17 cellular contexts compared by ENCODE assay signal in genomic region chr4:73481356-73481755, GRCh38. TPM values are rescaled to one million over a fixed set of nuclear protein-coding genes. Genes with fewer than 3 reads are reported as not detected.
A peak's percentile ranks its signal among the peaks of the same experiment; 100 is the strongest.
DNase-seq lines count a peak whose midpoint lies in the region; ATAC-seq, FAIRE-seq and TF ChIP-seq lines count a peak whose summit lies in the region.
"Had no signal": no experiment of that assay in that cellular context is flagged by ENCODE, and none has a peak within 500 bp of the region (broad histone marks: within the 10 kb centered on the region; RNA-seq: fewer than 3 reads in every experiment).

Gene AFM, plus strand, starts transcription at chr4:73481745. Its CDS starts 31 bp downstream, at chr4:73481776.

- CTCF ChIA-PET in HepG2 (lab: Yijun Ruan, JAX; ENCODE audit: low intra/inter-chr PET ratio, low total read pairs): no interaction called here

- H3K4me3 ChIP-seq in Karpas-422 (ENCODE audit: low read length) (no peak within 1 kb of the TSS), hepatocyte (peak within 1 kb of the TSS; percentile 6), HepG2 (replicated peaks in 1 of 3; ENCODE audit: insufficient read depth in 1 of 3, low read depth in 2 of 3, low read length in 3 of 3) (peak within 1 kb of the TSS in 2 of 3 experiments; percentile 11 to 45; a peak in 2 of 6 replicates)
- H3K4me3 ChIP-seq: A549 had no signal

- H3K27me3 ChIP-seq in Karpas-422 (ENCODE audit: low read length) (no peaks in the 10 kb centered on the region), hepatocyte (no peaks in the 10 kb centered on the region), HepG2 (ENCODE audit: control insufficient read depth in 1 of 2, insufficient read depth in 2 of 2, low read length in 2 of 2) (no peaks in the 10 kb centered on the region)
- H3K27me3 ChIP-seq: BE2C had no signal

- POLR2A ChIA-PET in HepG2 (lab: Yijun Ruan, JAX): no interaction called here

- TF ChIP-seq EP300 in HepG2 (IDR thresholded peaks at IDR 0.05; ENCODE audit: low read depth in 2 of 2, low read length in 2 of 2) (peak in 1 of 2 experiments; percentile 55; a peak in 1 of 4 replicates), HepG2 (CRISPR knock-in tag; IDR thresholded peaks at IDR 0.05; ENCODE audit: borderline replicate concordance) (no peak)

- no peak for TF ChIP-seq RAD21 in HepG2 (CRISPR knock-in tag; IDR thresholded peaks at IDR 0.05)

- ATAC-seq in HepG2 (peak; percentile 75), HG02759 (IDR thresholded peaks at IDR 0.05; ENCODE audit: unreplicated experiment) (no peak)
- ATAC-seq: A549 had no signal

- H3K4me3 Mint-ChIP-seq in progenitor cell of endocrine pancreas (ENCODE audit: low read depth): no peak within 1 kb of the TSS
- H3K4me3 Mint-ChIP-seq: CD8-positive, alpha-beta memory T cell; H9 had no signal

- no peaks in the 10 kb centered on the region for H3K4me1 ChIP-seq in Karpas-422 (ENCODE audit: low read length)
- peaks cover 5% of the 10 kb centered on the region for H3K4me1 ChIP-seq in hepatocyte (ENCODE audit: insufficient read depth)
- peaks cover 36% of the 10 kb centered on the region for H3K4me1 ChIP-seq in HepG2 (ENCODE audit: insufficient read depth, low read length)
- H3K4me1 ChIP-seq: A549 had no signal

- H3K79me2 ChIP-seq in Karpas-422 (ENCODE audit: low read length): no peaks in the 10 kb centered on the region
- H3K79me2 ChIP-seq in hepatocyte: no peaks in the 10 kb centered on the region
- H3K79me2 ChIP-seq in HepG2 (ENCODE audit: insufficient read depth, low read length): no peaks in the 10 kb centered on the region

- H3K4me2 ChIP-seq in Karpas-422 (ENCODE audit: low read depth, low read length, poor library complexity, severe bottlenecking) (no peak within 1 kb of the TSS), hepatocyte (peak within 1 kb of the TSS; percentile 51), HepG2 (ENCODE audit: low read depth, low read length) (peak within 1 kb of the TSS; percentile 47)
- H3K4me2 ChIP-seq: A549 had no signal

- H3K9me3 ChIP-seq in Karpas-422 (ENCODE audit: low read length) (no peaks in the 10 kb centered on the region), hepatocyte (ENCODE audit: low read depth) (no peaks in the 10 kb centered on the region), HepG2 (ENCODE audit: low read length) (no peaks in the 10 kb centered on the region)
- H3K9me3 ChIP-seq: A549, BE2C, Caco-2 had no signal

- H3K4me1 Mint-ChIP-seq in progenitor cell of endocrine pancreas (ENCODE audit: low read depth): peaks cover 13% of the 10 kb centered on the region
- H3K4me1 Mint-ChIP-seq: CD8-positive, alpha-beta memory T cell had no signal

- peak; percentile 65 for FAIRE-seq in HepG2 (lab: Jason Lieb, UNC)
- FAIRE-seq: A549 had no signal

- no peaks in the 10 kb centered on the region for H3K36me3 Mint-ChIP-seq in progenitor cell of endocrine pancreas (ENCODE audit: insufficient read depth)
- H3K36me3 Mint-ChIP-seq: CD8-positive, alpha-beta memory T cell had no signal

- H3K27ac ChIP-seq in Karpas-422 (ENCODE audit: low read length): no peak within 1 kb of the TSS
- H3K27ac ChIP-seq in hepatocyte: peak within 1 kb of the TSS; percentile 8
- H3K27ac ChIP-seq in HepG2 (ENCODE audit: extremely low read length, insufficient read depth, low read length): peak within 1 kb of the TSS; percentile 53
- H3K27ac ChIP-seq: A549, C4-2B had no signal

- no peak for TF ChIP-seq POLR2A in HepG2 (IDR thresholded peaks at IDR 0.05; ENCODE audit: insufficient read depth in 1 of 2, low read depth in 2 of 2, low read length in 2 of 2)

- intact Hi-C loops in HepG2 (cut with micrococcal nuclease; ENCODE audit: unreplicated experiment): loop anchor here (10.0 kb wide), 1 partner anchor 53 kb away; no protein-coding TSS in a partner anchor

- no peak for TF ChIP-seq CTCF in hepatocyte (IDR thresholded peaks at IDR 0.05; ENCODE audit: poor library complexity)
- TF ChIP-seq CTCF in HepG2 (CRISPR knock-in tag; IDR thresholded peaks at IDR 0.05): no peak
- TF ChIP-seq CTCF in progenitor cell of endocrine pancreas (IDR thresholded peaks at IDR 0.05; ENCODE audit: unreplicated experiment): no peak

- peaks cover 4% of the 10 kb centered on the region for H3K9me3 Mint-ChIP-seq in progenitor cell of endocrine pancreas (ENCODE audit: low read depth)

- 37% methylated on average over 2 of the region's 2 CpGs for WGBS in hepatocyte (ENCODE audit: low lambda C conversion rate, missing lambda C conversion rate)
- WGBS in HepG2 (ENCODE audit: low lambda C conversion rate): 21% methylated on average over 2 of the region's 2 CpGs

- H3K36me3 ChIP-seq in Karpas-422 (ENCODE audit: insufficient read depth, low read length): no peaks in the 10 kb centered on the region
- no peaks in the 10 kb centered on the region for H3K36me3 ChIP-seq in hepatocyte (replicated peaks; ENCODE audit: insufficient read depth, low read depth)
- H3K36me3 ChIP-seq in HepG2 (replicated peaks in 1 of 2; ENCODE audit: control insufficient read depth in 1 of 2, insufficient read depth in 2 of 2, low read length in 2 of 2): no peaks in the 10 kb centered on the region
- H3K36me3 ChIP-seq: BE2C had no signal

- H3K27me3 Mint-ChIP-seq in progenitor cell of endocrine pancreas: peaks cover 4% of the 10 kb centered on the region
- H3K27me3 Mint-ChIP-seq: CD8-positive, alpha-beta memory T cell had no signal

- H3K27ac Mint-ChIP-seq in progenitor cell of endocrine pancreas: peak within 1 kb of the TSS; percentile 78
- H3K27ac Mint-ChIP-seq: CD8-positive, alpha-beta memory T cell; H9 had no signal

- no peaks in the 10 kb centered on the region for H3K9me2 ChIP-seq in Karpas-422 (replicated peaks; ENCODE audit: insufficient read depth, low read length)
- H3K9me2 ChIP-seq in hepatocyte (replicated peaks; ENCODE audit: insufficient read depth): no peaks in the 10 kb centered on the region

- DNase-seq in Karpas-422 (no peak), hepatocyte (ENCODE audit: low spot score) (no peak), HepG2 (ENCODE audit: low spot score) (peak; percentile 73), progenitor cell of endocrine pancreas (ENCODE audit: low spot score, unreplicated experiment) (no peak), glomerular visceral epithelial cell (ENCODE audit: extremely low spot score) (no peak), CD1c-positive myeloid dendritic cell (ENCODE audit: extremely low spot score) (no peak)
- DNase-seq: BE2C; Caco-2; CD8-positive, alpha-beta memory T cell; GOT3; H9 had no signal

- H4K20me1 ChIP-seq in Karpas-422 (ENCODE audit: insufficient read depth, low read depth, low read length): no peaks in the 10 kb centered on the region
- H4K20me1 ChIP-seq in hepatocyte (ENCODE audit: insufficient read depth, poor library complexity, severe bottlenecking): no peaks in the 10 kb centered on the region
- H4K20me1 ChIP-seq in HepG2 (ENCODE audit: insufficient read depth, low read length): no peaks in the 10 kb centered on the region

- BruUV-seq in HepG2 (replicated peaks; lab: Mats Ljungman, UMichigan): no TSS peak

- H3K9ac ChIP-seq in Karpas-422 (ENCODE audit: low read length) (no peak within 1 kb of the TSS), HepG2 (ENCODE audit: insufficient read depth, low read depth, low read length) (no peak within 1 kb of the TSS)

- H2AFZ ChIP-seq in Karpas-422 (ENCODE audit: low read length) (0 out of 2 replicates have a peak within 1 kb of the TSS, but pooled peaks have one; percentile 6), hepatocyte (peak within 1 kb of the TSS; percentile 2), HepG2 (ENCODE audit: low read length) (no peak within 1 kb of the TSS)

- in situ Hi-C loops in HepG2 (cut with HindIII; ENCODE audit: extremely low pct_ligation_motif_present, low pct_unique_long_range_greater_than_20kb): no loop called here

TF ChIP-seq in HepG2, 621 proteins besides CTCF, POLR2A, EP300 and RAD21 (continues in another document):
- TF ChIP-seq RXRB (CRISPR knock-in tag; IDR thresholded peaks at IDR 0.05; ENCODE audit: borderline replicate concordance): peak; percentile 27; the same call in 1 of the 2 replicates

RNA-seq across cellular contexts. Expression of gene AFM, which starts in this region (rescaled TPM):
- total RNA-seq in Karpas-422 (2014; rRNA removed; shearing (Covaris generic); ENCODE audit: low replicate concordance): not detected in 2 replicates
- 70.0 and 78.4 TPM in 2 replicates for total RNA-seq in hepatocyte
- polyA plus RNA-seq in hepatocyte: 34.8 and 52.7 TPM in 2 replicates
- total RNA-seq in HepG2 (2016; rRNA removed; fragmentation: Illumina TruSeq; extraction: Trizol): 0.79 and 1.8 TPM in 2 replicates
- 0.18 and 0.30 TPM in 2 replicates for total RNA-seq in HepG2 (2016; cell fraction: cytosol; rRNA removed; fragmentation: Illumina TruSeq; extraction: Trizol; ENCODE audit: low read depth)
- 0.67 and 1.9 TPM in 2 replicates for total RNA-seq in HepG2 (2016; cell fraction: insoluble cytoplasmic fraction; rRNA removed; fragmentation: Illumina TruSeq; extraction: Trizol)
- total RNA-seq in HepG2 (2016; cell fraction: membrane; rRNA removed; fragmentation: Illumina TruSeq; extraction: Trizol): 0.31 and 0.34 TPM in 2 replicates
- 4.4 and 4.6 TPM in 2 replicates for total RNA-seq in HepG2 (2016; cell fraction: nucleus; rRNA removed; fragmentation: Illumina TruSeq; extraction: Trizol)
- polyA plus RNA-seq in HepG2 (2011; rRNA removed): 0.13 TPM in 2 replicates
- 0.08 TPM in 1 of 2 replicates, not detected in the other for polyA plus RNA-seq in HepG2 (2011; cell fraction: cytosol; rRNA removed)
- 0.09 and 0.21 TPM in 2 replicates for polyA plus RNA-seq in HepG2 (2011; cell fraction: nucleus; rRNA removed)
- polyA plus RNA-seq in HepG2 (2012): 0.15 and 0.17 TPM in 2 replicates
- polyA plus RNA-seq in HepG2 (2016; cell fraction: cytosol; fragmentation: Illumina TruSeq; extraction: Trizol; ENCODE audit: low read depth): 0.18 and 0.36 TPM in 2 replicates
- 0.75 and 1.1 TPM in 2 replicates for polyA plus RNA-seq in HepG2 (2016; cell fraction: insoluble cytoplasmic fraction; fragmentation: Illumina TruSeq; extraction: Trizol; ENCODE audit: low read depth)
- polyA plus RNA-seq in HepG2 (2016; cell fraction: membrane; fragmentation: Illumina TruSeq; extraction: Trizol; ENCODE audit: low read depth): 0.37 and 0.42 TPM in 2 replicates
- 7.2 and 7.4 TPM in 2 replicates for polyA plus RNA-seq in HepG2 (2016; cell fraction: nucleus; fragmentation: Illumina TruSeq; extraction: Trizol; ENCODE audit: insufficient read depth, low read depth)
- not detected in 2 replicates for polyA minus RNA-seq in HepG2 (2011; rRNA and poly(A)+ RNA removed; ENCODE audit: low replicate concordance)
- polyA minus RNA-seq in HepG2 (2011; cell fraction: cytosol; rRNA and poly(A)+ RNA removed): not detected in 2 replicates
- polyA minus RNA-seq in HepG2 (2011; cell fraction: nucleus; rRNA and poly(A)+ RNA removed): 0.13 and 0.25 TPM in 2 replicates
- total RNA-seq in progenitor cell of endocrine pancreas: 0.26 and 0.47 TPM in 2 replicates
- total RNA-seq: CD8-positive, alpha-beta memory T cell; Daoy; H9; HT1080 had no signal
- polyA plus RNA-seq: A549; AG04450; CD8-positive, alpha-beta memory T cell had no signal

Comparison
In these comparisons a context has a peak if more than half of its experiments do, and no peak if none do; other contexts are left out.
1. RNA of gene AFM (total RNA-seq): 70.0 to 78.4 TPM in hepatocyte; 0.18 to 4.6 TPM in HepG2, 0.26 to 0.47 TPM in progenitor cell of endocrine pancreas and not detected in Karpas-422; every median in the first group is over 10 times any median in the second.